ENCODE assay signal across 23 cellular contexts in the genomic region with DNA sequence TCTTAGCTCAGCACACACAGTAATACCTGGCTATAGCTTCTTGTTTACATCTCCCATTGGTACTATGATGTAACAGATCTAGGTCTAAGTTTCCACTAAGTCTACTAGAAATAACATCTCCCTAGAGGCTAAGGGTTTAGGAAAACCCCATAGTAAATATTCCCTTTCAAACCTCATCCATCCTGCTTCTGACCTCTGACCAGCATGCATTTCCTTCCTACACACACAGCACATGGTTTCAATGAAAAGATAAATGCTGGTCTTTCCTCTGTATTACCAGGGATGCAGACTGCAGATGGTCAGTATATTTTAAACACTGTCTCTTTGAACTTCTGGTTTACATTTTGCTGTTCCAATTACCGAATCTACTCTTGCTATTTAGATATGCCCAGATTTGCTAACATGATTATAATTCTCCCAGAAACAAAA.
DNase-seq lines count a peak whose midpoint lies in the region; ATAC-seq, FAIRE-seq and TF ChIP-seq lines count a peak whose summit lies in the region.
"Had no signal": no experiment of that assay in that cellular context is flagged by ENCODE, and none has a peak within 500 bp of the region (broad histone marks: within the 10 kb centered on the region; RNA-seq: fewer than 3 reads in every experiment).

No MANE protein-coding gene starts in this region.

- CTCF ChIA-PET in A549 (lab: Yijun Ruan, JAX): interaction anchor here (0.7 to 3.5 kb wide), 5 partner anchors 11 to 57 kb away, joined by 3 to 12 read pairs (median 3); no protein-coding TSS in a partner anchor
- CTCF ChIA-PET in SK-N-SH (lab: Yijun Ruan, JAX): interaction anchor here (1.4 kb wide), 1 partner anchor 18 kb away, joined by 4 read pairs; no protein-coding TSS in a partner anchor

- peaks cover 4% of the 10 kb centered on the region for H3F3A ChIP-seq in SK-N-SH (replicated peaks; ENCODE audit: insufficient read depth)

- H3K4me1 ChIP-seq in A549 (no peaks in the 10 kb centered on the region), SK-N-SH (ENCODE audit: control insufficient read depth in 1 of 2, insufficient read depth in 2 of 2, low read depth in 1 of 2, low read length in 1 of 2) (peaks cover 2 to 11% of the 10 kb centered on the region in 2 experiments; a peak in 2 of 4 replicates), sigmoid colon (no peaks in the 10 kb centered on the region)
- H3K4me1 ChIP-seq: neural progenitor cell, upper lobe of left lung had no signal

- H3K9me2 ChIP-seq in SK-N-SH: no peaks in the 10 kb centered on the region

- H3K36me3 ChIP-seq in SK-N-SH (replicated peaks in 1 of 2; ENCODE audit: control insufficient read depth in 1 of 2, insufficient read depth in 2 of 2, low read length in 1 of 2) (peaks cover 12 to 24% of the 10 kb centered on the region in 2 experiments), sigmoid colon (peaks cover 0 to 20% (median 6%) of the 10 kb centered on the region in 4 donors)
- H3K36me3 ChIP-seq: neural progenitor cell had no signal

- ATAC-seq in A549 (no peak), GM18520 (IDR thresholded peaks at IDR 0.05; ENCODE audit: unreplicated experiment) (peak; percentile 44), left lobe of liver (no peak), GM21619 (IDR thresholded peaks at IDR 0.05; ENCODE audit: unreplicated experiment) (no peak)
- ATAC-seq: CD8-positive, alpha-beta T cell; GM23338; heart right ventricle; stimulated activated effector memory CD8-positive, alpha-beta T cell treated with anti-CD3 and anti-CD28 coated beads, Interleukin-12 subunit alpha, Interleukin-12 subunit beta, amount 100 ng/mL, for 72 hours had no signal

- H3K4me3 ChIP-seq in A549: no peak overlapping the region
- H3K4me3 ChIP-seq in SK-N-SH (ENCODE audit: low read depth in 2 of 2, low read length in 1 of 2): no peak overlapping the region
- H3K4me3 ChIP-seq in fibroblast of pulmonary artery (replicated peaks; ENCODE audit: low read depth, low read length): no peak overlapping the region
- H3K4me3 ChIP-seq in sigmoid colon: no peak overlapping the region
- H3K4me3 ChIP-seq: coronary artery, GM23338, heart right ventricle, neural progenitor cell, upper lobe of left lung had no signal

- TF ChIP-seq EP300 in A549 (IDR thresholded peaks at IDR 0.05) (no peak), SK-N-SH (IDR thresholded peaks at IDR 0.05; ENCODE audit: borderline replicate concordance in 1 of 2, low read depth in 1 of 2, low read length in 1 of 2) (peak in 1 of 2 experiments; percentile 92; a peak in 2 of 4 replicates), sigmoid colon (IDR thresholded peaks at IDR 0.05) (no peak)

- WGBS in A549 (ENCODE audit: missing lambda C conversion rate): 95% methylated on average over 1 of the region's 1 CpG
- 35% methylated on average over 1 of the region's 1 CpG for WGBS in SK-N-SH (ENCODE audit: low lambda C conversion rate)
- WGBS in sigmoid colon, 2 donors: 70 to 88% methylated on average over 1 of the region's 1 CpG

- in situ Hi-C loops in GM13977 (cut with MboI; ENCODE audit: low pct_unique_long_range_greater_than_20kb, low sequenced_read_pairs, unreplicated experiment): no loop called here

- no peak overlapping the region for H3K9ac ChIP-seq in SK-N-SH
- H3K9ac ChIP-seq: neural progenitor cell had no signal

- no peaks in the 10 kb centered on the region for H3K9me3 ChIP-seq in A549
- H3K9me3 ChIP-seq in SK-N-SH: no peaks in the 10 kb centered on the region
- no peaks in the 10 kb centered on the region for H3K9me3 ChIP-seq in sigmoid colon
- H3K9me3 ChIP-seq: heart right ventricle, upper lobe of left lung had no signal

- no peak for TF ChIP-seq RAD21 in A549 (conservative IDR thresholded peaks at IDR 0.05 in 1 of 2, IDR thresholded peaks at IDR 0.05 in 1 of 2)
- TF ChIP-seq RAD21 in SK-N-SH (IDR thresholded peaks at IDR 0.05; ENCODE audit: low read length): peak; percentile 1; the same call in 1 of the 2 replicates

- H2AFZ ChIP-seq in SK-N-SH (ENCODE audit: low read depth): no peak overlapping the region
- H2AFZ ChIP-seq: GM23338, neural progenitor cell had no signal

- DNase-seq in A549 (ENCODE audit: low read depth in 1 of 2, low spot score in 1 of 2) (no peak), SK-N-SH (peak; percentile 70), fibroblast of pulmonary artery (ENCODE audit: low read depth) (peak; percentile 19), sigmoid colon (no peak), left lobe of liver (ENCODE audit: low spot score) (no peak), GM13977 (ENCODE audit: low spot score) (no peak)
- DNase-seq: activated CD4-positive, alpha-beta T cell treated with anti-CD3 and anti-CD28 coated beads for 4 hours; activated CD8-positive, alpha-beta memory T cell treated with anti-CD3 and anti-CD28 coated beads, Interleukin-2, amount 50 U/mL, for 4 hours; activated naive CD4-positive, alpha-beta T cell treated with anti-CD3 and anti-CD28 coated beads for 36 hours; CD8-positive, alpha-beta T cell; DMS79 treated with DMSO at 0.1 percent for 48 hours; heart right ventricle; Karpas-422; NCI-H1105; NCI-H82; stimulated activated CD4-positive, alpha-beta T cell treated with anti-CD3 and anti-CD28 coated beads, Interleukin-12 subunit alpha, Interleukin-12 subunit beta, amount 100 ng/mL, for 4 hours; upper lobe of left lung had no signal

- POLR2A ChIA-PET in A549 (lab: Yijun Ruan, JAX) (no interaction called here), SK-N-SH (lab: Yijun Ruan, JAX) (no interaction called here)

- peaks cover 4% of the 10 kb centered on the region; the same call in 1 of the 2 replicates for H3K79me2 ChIP-seq in SK-N-SH (ENCODE audit: insufficient read depth)

- peak; percentile 7 for FAIRE-seq in A549 (lab: Jason Lieb, UNC)

- H3K27me3 ChIP-seq in SK-N-SH (ENCODE audit: insufficient read depth) (no peaks in the 10 kb centered on the region), sigmoid colon (no peaks in the 10 kb centered on the region)
- H3K27me3 ChIP-seq: heart right ventricle, neural progenitor cell, upper lobe of left lung had no signal

- TF ChIP-seq CTCF in A549 (IDR thresholded peaks at IDR 0.05) (no peak), SK-N-SH (IDR thresholded peaks at IDR 0.05) (no peak), fibroblast of pulmonary artery (IDR thresholded peaks at IDR 0.05; ENCODE audit: low read length, missing control alignments) (no peak), sigmoid colon (IDR thresholded peaks at IDR 0.05) (no peak), GM13977 (IDR thresholded peaks at IDR 0.05; ENCODE audit: extremely low read depth, insufficient read depth, missing control alignments) (no peak)

- intact Hi-C loops in sigmoid colon (cut with DNase I): no loop called here

- H4K20me1 ChIP-seq in SK-N-SH (ENCODE audit: insufficient read depth): no peaks in the 10 kb centered on the region

- TF ChIP-seq POLR2A in A549 (IDR thresholded peaks at IDR 0.05; ENCODE audit: low read length) (no peak), sigmoid colon (IDR thresholded peaks at IDR 0.05) (no peak)

- H3K27ac ChIP-seq in A549: no peak overlapping the region
- H3K27ac ChIP-seq in SK-N-SH (ENCODE audit: low read depth in 2 of 2, low read length in 1 of 2): peak overlapping the region in 1 of 2 experiments; percentile 98; a peak in 2 of 4 replicates
- H3K27ac ChIP-seq in sigmoid colon: no peak overlapping the region
- H3K27ac ChIP-seq: coronary artery, heart right ventricle, neural progenitor cell, upper lobe of left lung had no signal

- H3K4me2 ChIP-seq in A549: no peak overlapping the region
- H3K4me2 ChIP-seq in SK-N-SH: no peak overlapping the region
- H3K4me2 ChIP-seq: GM23338, neural progenitor cell had no signal

TF ChIP-seq in A549, 52 proteins besides CTCF, POLR2A, EP300 and RAD21:
- TF ChIP-seq TP53 (CRISPR knock-in tag; IDR thresholded peaks at IDR 0.05) (no peak), NFE2L2 (conservative IDR thresholded peaks at IDR 0.05; ENCODE audit: low read length) (no peak), CHD2 (IDR thresholded peaks at IDR 0.05; ENCODE audit: low read length, partially characterized antibody) (no peak), ZC3H11A (IDR thresholded peaks at IDR 0.05) (no peak), ZFP36 (IDR thresholded peaks at IDR 0.05; ENCODE audit: borderline replicate concordance, partially characterized antibody) (no peak)

TF ChIP-seq in SK-N-SH, 30 proteins besides CTCF, POLR2A, EP300 and RAD21 (continues in another document):
- TF ChIP-seq TAF1 (IDR thresholded peaks at IDR 0.05; ENCODE audit: borderline replicate concordance, low read depth, low read length) (no peak), CHD2 (IDR thresholded peaks at IDR 0.05; ENCODE audit: low read length, partially characterized antibody) (peak; percentile 76), MAX (IDR thresholded peaks at IDR 0.05; ENCODE audit: low read depth) (no peak), IRF3 (IDR thresholded peaks at IDR 0.05; ENCODE audit: low read depth, low read length) (no peak), RCOR1 (IDR thresholded peaks at IDR 0.05; ENCODE audit: low read length) (peak; percentile 84), SIN3A (IDR thresholded peaks at IDR 0.05; ENCODE audit: borderline replicate concordance, low read depth, low read length) (no peak), MEF2A (IDR thresholded peaks at IDR 0.05; ENCODE audit: borderline replicate concordance, low read depth) (no peak), MXI1 (IDR thresholded peaks at IDR 0.05; ENCODE audit: low read depth, low read length) (peak; percentile 68; the same call in 1 of the 2 replicates), EZH2phosphoT487 (IDR thresholded peaks at IDR 0.05; ENCODE audit: borderline replicate concordance, low read depth) (no peak), SMC3 (IDR thresholded peaks at IDR 0.05; ENCODE audit: low read depth, low read length) (no peak), ELF1 (IDR thresholded peaks at IDR 0.05) (no peak)
- TF ChIP-seq, protein P1, sequence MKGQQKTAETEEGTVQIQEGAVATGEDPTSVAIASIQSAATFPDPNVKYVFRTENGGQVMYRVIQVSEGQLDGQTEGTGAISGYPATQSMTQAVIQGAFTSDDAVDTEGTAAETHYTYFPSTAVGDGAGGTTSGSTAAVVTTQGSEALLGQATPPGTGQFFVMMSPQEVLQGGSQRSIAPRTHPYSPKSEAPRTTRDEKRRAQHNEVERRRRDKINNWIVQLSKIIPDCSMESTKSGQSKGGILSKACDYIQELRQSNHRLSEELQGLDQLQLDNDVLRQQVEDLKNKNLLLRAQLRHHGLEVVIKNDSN (IDR thresholded peaks at IDR 0.05; ENCODE audit: borderline replicate concordance, low read depth): no peak

Comparison
In these comparisons a context has a peak if more than half of its experiments do, and no peak if none do; other contexts are left out.
1. DNase-seq: peak in SK-N-SH (single experiment) and fibroblast of pulmonary artery (single experiment); none in A549 (0 of 2), sigmoid colon (single experiment), left lobe of liver (single experiment) and GM13977 (single experiment).
2. Of the 12 proteins assayed by ChIP-seq in both A549 and SK-N-SH: peak only in A549: none; only in SK-N-SH: CHD2, RAD21 and RCOR1; in both: none; in neither: 8; mixed calls (peak in some experiments, not most) for 1.